Comparison of ENCODE assay signal across 7 cellular contexts in the genomic region with DNA sequence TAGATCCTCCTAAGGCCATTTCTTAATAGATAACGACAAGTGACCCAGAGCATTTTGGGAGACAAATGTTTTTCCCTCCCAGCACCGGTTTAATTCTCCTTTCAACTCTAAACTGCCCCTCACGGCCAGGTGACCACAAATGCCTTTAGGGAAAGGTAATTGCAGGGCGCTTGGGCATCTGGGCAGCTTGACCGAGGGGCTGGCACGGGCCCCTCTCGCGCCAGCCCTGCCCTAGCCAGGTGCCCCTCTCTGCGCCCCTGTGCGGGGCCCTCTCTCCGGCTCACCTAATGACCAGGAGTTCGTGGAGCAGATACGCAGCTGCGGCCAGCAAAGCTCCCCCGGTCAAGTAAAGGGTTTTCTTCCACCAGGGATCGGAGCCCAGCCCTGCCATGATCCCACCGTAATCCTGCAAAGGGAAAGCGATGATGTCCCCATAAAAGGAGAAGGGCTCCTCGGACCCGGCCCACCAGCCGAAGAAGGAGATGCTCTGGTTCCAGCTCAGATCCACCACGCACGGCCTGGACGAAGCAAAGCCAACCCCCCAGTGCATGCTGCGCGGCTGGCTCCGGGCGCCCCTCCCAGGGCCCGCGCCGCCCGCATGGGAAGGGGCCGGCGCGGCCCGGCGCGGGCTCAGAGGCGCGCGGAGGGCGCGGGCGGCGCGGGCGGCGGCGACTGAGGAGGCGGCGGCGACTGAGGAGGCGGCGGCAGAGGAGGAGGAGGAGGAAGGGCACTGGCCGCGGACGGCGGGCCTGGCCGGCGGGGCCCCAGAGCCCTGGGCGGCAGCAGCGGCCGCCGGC. TPM values are rescaled to one million over a fixed set of nuclear protein-coding genes. Genes with fewer than 3 reads are reported as not detected.
DNase-seq lines count a peak whose midpoint lies in the region; ATAC-seq and FAIRE-seq lines count a peak whose summit lies in the region.

No MANE protein-coding gene starts in this region.

- 6 to 20% (median 10%) methylated on average over 26 to 64 of the region's 64 CpGs for WGBS in small intestine, 3 donors

- POLR2A ChIA-PET in activated CD4-positive, alpha-beta memory T cell treated with anti-CD3 and anti-CD28 coated beads, Interleukin-2, amount 10 ng/mL, durations not matched to agents 7 days and 5 days (lab: Charles Lee): interaction anchor here (1.0 kb wide), 1 partner anchor 12 kb away, joined by 3 read pairs; no protein-coding TSS in a partner anchor

- peaks cover 65% of the 10 kb centered on the region for H3K27me3 Mint-ChIP-seq in activated CD4-positive, alpha-beta memory T cell treated with anti-CD3 and anti-CD28 coated beads, Interleukin-2, amount 10 ng/mL, durations not matched to agents 7 days and 5 days

- H3K27me3 ChIP-seq in small intestine (ENCODE audit: control insufficient read depth in 2 of 2, insufficient read depth in 2 of 2, low read length in 2 of 2): peaks cover 11 to 12% of the 10 kb centered on the region in 2 donors

- H3K4me1 ChIP-seq in small intestine (ENCODE audit: control insufficient read depth in 2 of 2, insufficient read depth in 1 of 2, low read depth in 1 of 2, low read length in 1 of 2): no peaks in the 10 kb centered on the region

- FAIRE-seq in small intestine (lab: Jason Lieb, UNC): no peak

- no peaks in the 10 kb centered on the region for H3K9me3 ChIP-seq in small intestine (ENCODE audit: control insufficient read depth, low read depth)

- no peak for DNase-seq in activated CD4-positive, alpha-beta memory T cell treated with anti-CD3 and anti-CD28 coated beads, Interleukin-2, amount 10 ng/mL, durations not matched to agents 7 days and 5 days
- peak; percentile 21 for DNase-seq in hepatic stellate cell (ENCODE audit: low spot score)
- no peak for DNase-seq in small intestine
- no peak for DNase-seq in T-helper 1 cell
- no peak for DNase-seq in SW 1271 (lab: John Stamatoyannopoulos, UW)

- H3K4me3 Mint-ChIP-seq in activated CD4-positive, alpha-beta memory T cell treated with anti-CD3 and anti-CD28 coated beads, Interleukin-2, amount 10 ng/mL, durations not matched to agents 7 days and 5 days: peak overlapping the region; percentile 58

- no peaks in the 10 kb centered on the region for H3K36me3 Mint-ChIP-seq in activated CD4-positive, alpha-beta memory T cell treated with anti-CD3 and anti-CD28 coated beads, Interleukin-2, amount 10 ng/mL, durations not matched to agents 7 days and 5 days (ENCODE audit: low read depth)

- peak overlapping the region; percentile 50 to 60 for H3K4me3 ChIP-seq in small intestine (ENCODE audit: low read depth in 1 of 2, low read length in 2 of 2)

- peak; percentile 44 for ATAC-seq in GM19035 (IDR thresholded peaks at IDR 0.05; ENCODE audit: unreplicated experiment)
- ATAC-seq in HG02981 (IDR thresholded peaks at IDR 0.05; ENCODE audit: unreplicated experiment): peak; percentile 39

- CTCF ChIA-PET in activated CD4-positive, alpha-beta memory T cell treated with anti-CD3 and anti-CD28 coated beads, Interleukin-2, amount 10 ng/mL, durations not matched to agents 7 days and 5 days (lab: Charles Lee): interaction anchor here (1.1 to 1.7 kb wide), 2 partner anchors 12 to 14 kb away, joined by 3 read pairs; no protein-coding TSS in a partner anchor

- peaks cover 11% of the 10 kb centered on the region for H3K4me1 Mint-ChIP-seq in activated CD4-positive, alpha-beta memory T cell treated with anti-CD3 and anti-CD28 coated beads, Interleukin-2, amount 10 ng/mL, durations not matched to agents 7 days and 5 days

- H3K9me3 Mint-ChIP-seq in activated CD4-positive, alpha-beta memory T cell treated with anti-CD3 and anti-CD28 coated beads, Interleukin-2, amount 10 ng/mL, durations not matched to agents 7 days and 5 days: no peaks in the 10 kb centered on the region

- no peak overlapping the region for H3K27ac ChIP-seq in small intestine (ENCODE audit: low read depth in 1 of 2, low read length in 1 of 2)

- no peak overlapping the region for H3K27ac Mint-ChIP-seq in activated CD4-positive, alpha-beta memory T cell treated with anti-CD3 and anti-CD28 coated beads, Interleukin-2, amount 10 ng/mL, durations not matched to agents 7 days and 5 days

- H3K36me3 ChIP-seq in small intestine (ENCODE audit: control insufficient read depth in 2 of 2, insufficient read depth in 2 of 2, low read length in 2 of 2): no peaks in the 10 kb centered on the region

RNA-seq across cellular contexts. Expression of a gene that starts 0.5 kb away (rescaled TPM):
- under 1 TPM; 0.23 to 0.38 TPM for total RNA-seq in activated CD4-positive, alpha-beta memory T cell treated with anti-CD3 and anti-CD28 coated beads, Interleukin-2, amount 10 ng/mL, durations not matched to agents 7 days and 5 days
- 1 to 10 TPM in 1 of 3 donors, not detected in 2; 1.3 TPM for polyA plus RNA-seq in small intestine

RNA-seq across cellular contexts. Expression of a gene that starts 45.0 kb away (rescaled TPM):
- 1 to 10 TPM; 6.6 to 7.5 TPM for total RNA-seq in activated CD4-positive, alpha-beta memory T cell treated with anti-CD3 and anti-CD28 coated beads, Interleukin-2, amount 10 ng/mL, durations not matched to agents 7 days and 5 days
- 10 to 100 TPM; 13.1 to 14.6 (median 13.9) TPM for polyA plus RNA-seq in small intestine
